ENCODE assay signal across 16 cellular contexts in genomic region chr19:51295382-51296126, GRCh38. TPM values are rescaled to one million over a fixed set of nuclear protein-coding genes. Genes with fewer than 3 reads are reported as not detected.
"Had no signal": no experiment of that assay in that cellular context is flagged by ENCODE, and none has a peak within 500 bp of the region (broad histone marks: within the 10 kb centered on the region; RNA-seq: fewer than 3 reads in every experiment).

No MANE protein-coding gene starts in this region.

- DNase-seq: activated CD4-positive, alpha-beta memory T cell treated with anti-CD3 and anti-CD28 coated beads for 36 hours; activated effector memory CD4-positive, alpha-beta T cell treated with anti-CD3 and anti-CD28 coated beads, Interleukin-2, amount 50 U/mL, for 16 hours; activated T-cell treated with anti-CD3 and anti-CD28 coated beads, Interleukin-2, amount 50 U/mL, for 4 hours; amniotic stem cell; body of pancreas; effector memory CD4-positive, alpha-beta T cell; erythroblast; hypothalamus; stimulated activated CD4-positive, alpha-beta T cell treated with anti-CD3 and anti-CD28 coated beads, Interleukin-4, amount 100 ng/mL, for 4 hours had no signal

- H3K4me1 Mint-ChIP-seq: memory B cell had no signal

- H3K36me3 Mint-ChIP-seq: activated CD4-positive, alpha-beta memory T cell treated with anti-CD3 and anti-CD28 coated beads for 36 hours; activated naive CD4-positive, alpha-beta T cell treated with anti-CD3 and anti-CD28 coated beads, Interleukin-2, amount 50 U/mL, for 72 hours; memory B cell had no signal

- H3K27ac Mint-ChIP-seq: activated CD4-positive, alpha-beta memory T cell treated with anti-CD3 and anti-CD28 coated beads for 36 hours; memory B cell; nephron; T-helper 2 cell treated with Interferon-gamma antibody and Interleukin-4, amounts not matched to agents 5 μg/mL and 100 μg/mL, for 36 hours had no signal

- H3K9me3 Mint-ChIP-seq: activated CD4-positive, alpha-beta memory T cell treated with anti-CD3 and anti-CD28 coated beads for 36 hours; activated naive CD4-positive, alpha-beta T cell treated with anti-CD3 and anti-CD28 coated beads, Interleukin-2, amount 50 U/mL, for 72 hours; activated T-cell treated with anti-CD3 and anti-CD28 coated beads, Interleukin-2, amount 50 U/mL, for 4 hours; central memory CD8-positive, alpha-beta T cell; memory B cell; nephron; T-helper 2 cell treated with Interferon-gamma antibody and Interleukin-4, amounts not matched to agents 5 μg/mL and 100 μg/mL, for 36 hours had no signal

- H3K4me3 Mint-ChIP-seq: activated CD4-positive, alpha-beta memory T cell treated with anti-CD3 and anti-CD28 coated beads for 36 hours; activated T-cell treated with anti-CD3 and anti-CD28 coated beads, Interleukin-2, amount 50 U/mL, for 4 hours; central memory CD8-positive, alpha-beta T cell; memory B cell; nephron; T-helper 2 cell treated with Interferon-gamma antibody and Interleukin-4, amounts not matched to agents 5 μg/mL and 100 μg/mL, for 36 hours had no signal

RNA-seq across cellular contexts. Expression of gene IGLON5, which starts 15.9 kb away (rescaled TPM):
- total RNA-seq: body of pancreas, glomerular endothelial cell, left lung had no signal

RNA-seq across cellular contexts. Expression of gene SIGLECL1, which starts 44.7 kb away (rescaled TPM):
- total RNA-seq: activated CD4-positive, alpha-beta memory T cell treated with anti-CD3 and anti-CD28 coated beads for 36 hours; activated naive CD4-positive, alpha-beta T cell treated with anti-CD3 and anti-CD28 coated beads, Interleukin-2, amount 50 U/mL, for 72 hours; activated T-cell treated with anti-CD3 and anti-CD28 coated beads, Interleukin-2, amount 50 U/mL, for 4 hours; body of pancreas; glomerular endothelial cell; left lung had no signal
